ENCODE assay signal across 1 cellular context in the genomic region with DNA sequence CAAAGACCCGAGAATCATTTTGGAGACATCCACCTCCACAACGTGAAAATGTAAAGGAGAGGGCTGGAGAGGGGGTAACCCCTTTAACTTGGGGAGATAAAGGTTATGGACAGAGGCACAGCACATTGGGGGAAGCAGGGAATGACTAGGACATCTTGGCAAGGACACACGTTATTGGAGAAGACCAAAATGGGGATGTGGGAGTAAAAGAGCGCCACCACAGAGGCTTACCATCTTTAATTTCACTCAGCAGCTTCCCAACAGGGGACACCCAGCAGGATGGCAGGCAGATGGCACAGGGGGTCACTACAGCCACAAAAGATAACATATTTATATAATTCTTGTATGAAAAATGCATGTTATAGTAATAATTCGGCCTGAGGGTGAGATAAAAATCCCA.
TF ChIP-seq lines count a peak whose summit lies in the region.

No MANE protein-coding gene starts in this region.

TF ChIP-seq in IMR-90, 13 proteins besides CTCF, POLR2A, EP300 and RAD21:
- TF ChIP-seq CEBPB (IDR thresholded peaks at IDR 0.05; ENCODE audit: low read depth, low read length) (no peak), MAZ (IDR thresholded peaks at IDR 0.05; ENCODE audit: borderline replicate concordance, low read depth, low read length) (no peak), FOS (IDR thresholded peaks at IDR 0.05; ENCODE audit: low read depth, low read length) (no peak), NFE2L2 (IDR thresholded peaks at IDR 0.05; ENCODE audit: low read depth, low read length) (no peak)
- TF ChIP-seq, protein P1, sequence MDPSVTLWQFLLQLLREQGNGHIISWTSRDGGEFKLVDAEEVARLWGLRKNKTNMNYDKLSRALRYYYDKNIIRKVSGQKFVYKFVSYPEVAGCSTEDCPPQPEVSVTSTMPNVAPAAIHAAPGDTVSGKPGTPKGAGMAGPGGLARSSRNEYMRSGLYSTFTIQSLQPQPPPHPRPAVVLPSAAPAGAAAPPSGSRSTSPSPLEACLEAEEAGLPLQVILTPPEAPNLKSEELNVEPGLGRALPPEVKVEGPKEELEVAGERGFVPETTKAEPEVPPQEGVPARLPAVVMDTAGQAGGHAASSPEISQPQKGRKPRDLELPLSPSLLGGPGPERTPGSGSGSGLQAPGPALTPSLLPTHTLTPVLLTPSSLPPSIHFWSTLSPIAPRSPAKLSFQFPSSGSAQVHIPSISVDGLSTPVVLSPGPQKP (IDR thresholded peaks at IDR 0.05; ENCODE audit: borderline replicate concordance, low read depth, low read length) = no peak
